In the genomic region with DNA sequence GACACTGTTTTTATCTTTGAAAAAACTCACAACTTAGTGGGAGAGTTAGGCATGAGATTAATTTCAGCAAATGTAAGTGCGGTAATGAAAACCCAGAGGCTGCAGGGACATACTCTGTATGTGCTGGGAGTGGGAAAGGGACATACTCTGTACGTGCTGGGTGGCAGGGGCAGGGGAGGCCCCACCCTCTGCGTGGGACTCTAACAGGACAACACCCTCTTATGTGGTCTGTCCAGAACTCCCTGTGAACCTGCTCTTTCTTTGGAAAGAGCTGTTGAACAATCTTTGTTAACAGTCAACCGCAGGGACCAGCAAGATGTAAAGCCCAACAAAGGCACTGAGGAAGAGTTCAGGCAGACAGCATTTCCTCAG, we compare ENCODE assay signal across 1 cellular context.
TF ChIP-seq lines count a peak whose summit lies in the region.

No MANE protein-coding gene starts in this region.

TF ChIP-seq in HepG2, 621 proteins besides CTCF, POLR2A, EP300 and RAD21:
- TF ChIP-seq YEATS4 (CRISPR knock-in tag; IDR thresholded peaks at IDR 0.05; ENCODE audit: borderline replicate concordance) = no peak; the same call in 1 of the 2 replicates
- TF ChIP-seq PHF20 (CRISPR knock-in tag; IDR thresholded peaks at IDR 0.05) = no peak
- TF ChIP-seq SALL1 (CRISPR knock-in tag; IDR thresholded peaks at IDR 0.05) = 0 out of 2 replicates have a peak, but pooled peaks have one; percentile 25
- no peak for TF ChIP-seq ZFAT (CRISPR knock-in tag; conservative IDR thresholded peaks at IDR 0.05)
- TF ChIP-seq, protein P1, sequence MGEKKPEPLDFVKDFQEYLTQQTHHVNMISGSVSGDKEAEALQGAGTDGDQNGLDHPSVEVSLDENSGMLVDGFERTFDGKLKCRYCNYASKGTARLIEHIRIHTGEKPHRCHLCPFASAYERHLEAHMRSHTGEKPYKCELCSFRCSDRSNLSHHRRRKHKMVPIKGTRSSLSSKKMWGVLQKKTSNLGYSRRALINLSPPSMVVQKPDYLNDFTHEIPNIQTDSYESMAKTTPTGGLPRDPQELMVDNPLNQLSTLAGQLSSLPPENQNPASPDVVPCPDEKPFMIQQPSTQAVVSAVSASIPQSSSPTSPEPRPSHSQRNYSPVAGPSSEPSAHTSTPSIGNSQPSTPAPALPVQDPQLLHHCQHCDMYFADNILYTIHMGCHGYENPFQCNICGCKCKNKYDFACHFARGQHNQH (CRISPR knock-in tag; IDR thresholded peaks at IDR 0.05) = 0 out of 2 replicates have a peak, but pooled peaks have one; percentile 15
- TF ChIP-seq, protein P2, sequence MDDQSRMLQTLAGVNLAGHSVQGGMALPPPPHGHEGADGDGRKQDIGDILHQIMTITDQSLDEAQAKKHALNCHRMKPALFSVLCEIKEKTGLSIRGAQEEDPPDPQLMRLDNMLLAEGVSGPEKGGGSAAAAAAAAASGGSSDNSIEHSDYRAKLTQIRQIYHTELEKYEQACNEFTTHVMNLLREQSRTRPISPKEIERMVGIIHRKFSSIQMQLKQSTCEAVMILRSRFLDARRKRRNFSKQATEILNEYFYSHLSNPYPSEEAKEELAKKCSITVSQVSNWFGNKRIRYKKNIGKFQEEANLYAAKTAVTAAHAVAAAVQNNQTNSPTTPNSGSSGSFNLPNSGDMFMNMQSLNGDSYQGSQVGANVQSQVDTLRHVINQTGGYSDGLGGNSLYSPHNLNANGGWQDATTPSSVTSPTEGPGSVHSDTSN (CRISPR knock-in tag; IDR thresholded peaks at IDR 0.05; ENCODE audit: borderline replicate concordance) = no peak
- TF ChIP-seq ZNF431 (CRISPR knock-in tag; IDR thresholded peaks at IDR 0.05; ENCODE audit: borderline replicate concordance, low read depth) = no peak
- TF ChIP-seq, protein P3, sequence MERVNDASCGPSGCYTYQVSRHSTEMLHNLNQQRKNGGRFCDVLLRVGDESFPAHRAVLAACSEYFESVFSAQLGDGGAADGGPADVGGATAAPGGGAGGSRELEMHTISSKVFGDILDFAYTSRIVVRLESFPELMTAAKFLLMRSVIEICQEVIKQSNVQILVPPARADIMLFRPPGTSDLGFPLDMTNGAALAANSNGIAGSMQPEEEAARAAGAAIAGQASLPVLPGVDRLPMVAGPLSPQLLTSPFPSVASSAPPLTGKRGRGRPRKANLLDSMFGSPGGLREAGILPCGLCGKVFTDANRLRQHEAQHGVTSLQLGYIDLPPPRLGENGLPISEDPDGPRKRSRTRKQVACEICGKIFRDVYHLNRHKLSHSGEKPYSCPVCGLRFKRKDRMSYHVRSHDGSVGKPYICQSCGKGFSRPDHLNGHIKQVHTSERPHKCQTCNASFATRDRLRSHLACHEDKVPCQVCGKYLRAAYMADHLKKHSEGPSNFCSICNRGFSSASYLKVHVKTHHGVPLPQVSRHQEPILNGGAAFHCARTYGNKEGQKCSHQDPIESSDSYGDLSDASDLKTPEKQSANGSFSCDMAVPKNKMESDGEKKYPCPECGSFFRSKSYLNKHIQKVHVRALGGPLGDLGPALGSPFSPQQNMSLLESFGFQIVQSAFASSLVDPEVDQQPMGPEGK (CRISPR knock-in tag; IDR thresholded peaks at IDR 0.05) = peak; percentile 48; the same call in 1 of the 2 replicates
- TF ChIP-seq, protein P4, sequence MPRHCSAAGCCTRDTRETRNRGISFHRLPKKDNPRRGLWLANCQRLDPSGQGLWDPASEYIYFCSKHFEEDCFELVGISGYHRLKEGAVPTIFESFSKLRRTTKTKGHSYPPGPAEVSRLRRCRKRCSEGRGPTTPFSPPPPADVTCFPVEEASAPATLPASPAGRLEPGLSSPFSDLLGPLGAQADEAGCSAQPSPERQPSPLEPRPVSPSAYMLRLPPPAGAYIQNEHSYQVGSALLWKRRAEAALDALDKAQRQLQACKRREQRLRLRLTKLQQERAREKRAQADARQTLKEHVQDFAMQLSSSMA (CRISPR knock-in tag; IDR thresholded peaks at IDR 0.05) = no peak
- 0 out of 2 replicates have a peak, but pooled peaks have one; percentile 20 for TF ChIP-seq DMAP1 (CRISPR knock-in tag; IDR thresholded peaks at IDR 0.05)
- TF ChIP-seq SAP130 (CRISPR knock-in tag; IDR thresholded peaks at IDR 0.05; ENCODE audit: low read depth) = 0 out of 2 replicates have a peak, but pooled peaks have one; percentile 24
- TF ChIP-seq ZNF292 (CRISPR knock-in tag; IDR thresholded peaks at IDR 0.05; ENCODE audit: borderline replicate concordance, low read depth) = peak; percentile 53; the same call in 1 of the 2 replicates
- no peak for TF ChIP-seq ZNF709 (CRISPR knock-in tag; IDR thresholded peaks at IDR 0.05)
- 0 out of 2 replicates have a peak, but pooled peaks have one; percentile 10 for TF ChIP-seq MAZ (IDR thresholded peaks at IDR 0.05; ENCODE audit: borderline replicate concordance, low read depth, low read length)
- TF ChIP-seq MAZ (CRISPR knock-in tag; IDR thresholded peaks at IDR 0.05; ENCODE audit: low read depth) = no peak
- 0 out of 2 replicates have a peak, but pooled peaks have one; percentile 15 for TF ChIP-seq NR2F6 (IDR thresholded peaks at IDR 0.05)
- no peak for TF ChIP-seq NR2F6 (CRISPR knock-in tag; IDR thresholded peaks at IDR 0.05)
- TF ChIP-seq ELF1 (CRISPR knock-in tag; IDR thresholded peaks at IDR 0.05) = no peak
- peak; percentile 70 for TF ChIP-seq ZBTB38 (CRISPR knock-in tag; IDR thresholded peaks at IDR 0.05)
- TF ChIP-seq IKZF1 (IDR thresholded peaks at IDR 0.05) = no peak
- TF ChIP-seq, protein P5, sequence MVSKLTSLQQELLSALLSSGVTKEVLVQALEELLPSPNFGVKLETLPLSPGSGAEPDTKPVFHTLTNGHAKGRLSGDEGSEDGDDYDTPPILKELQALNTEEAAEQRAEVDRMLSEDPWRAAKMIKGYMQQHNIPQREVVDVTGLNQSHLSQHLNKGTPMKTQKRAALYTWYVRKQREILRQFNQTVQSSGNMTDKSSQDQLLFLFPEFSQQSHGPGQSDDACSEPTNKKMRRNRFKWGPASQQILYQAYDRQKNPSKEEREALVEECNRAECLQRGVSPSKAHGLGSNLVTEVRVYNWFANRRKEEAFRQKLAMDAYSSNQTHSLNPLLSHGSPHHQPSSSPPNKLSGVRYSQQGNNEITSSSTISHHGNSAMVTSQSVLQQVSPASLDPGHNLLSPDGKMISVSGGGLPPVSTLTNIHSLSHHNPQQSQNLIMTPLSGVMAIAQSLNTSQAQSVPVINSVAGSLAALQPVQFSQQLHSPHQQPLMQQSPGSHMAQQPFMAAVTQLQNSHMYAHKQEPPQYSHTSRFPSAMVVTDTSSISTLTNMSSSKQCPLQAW (CRISPR knock-in tag; IDR thresholded peaks at IDR 0.05) = peak; percentile 30; the same call in 1 of the 2 replicates
